8 cellular contexts compared by ENCODE assay signal in genomic region chr17:68457539-68458259, GRCh38. TPM values are rescaled to one million over a fixed set of nuclear protein-coding genes. Genes with fewer than 3 reads are reported as not detected.
DNase-seq lines count a peak whose midpoint lies in the region; ATAC-seq and TF ChIP-seq lines count a peak whose summit lies in the region.

No MANE protein-coding gene starts in this region.

- H3K36me3 Mint-ChIP-seq in activated CD4-positive, alpha-beta T cell treated with anti-CD3 and anti-CD28 coated beads for 36 hours (ENCODE audit: low read depth), result no peaks in the 10 kb centered on the region

- ATAC-seq in GM19043 (IDR thresholded peaks at IDR 0.05; ENCODE audit: low read depth, unreplicated experiment) (peak; percentile 58), HG03354 (IDR thresholded peaks at IDR 0.05; ENCODE audit: poor library complexity, severe bottlenecking, unreplicated experiment) (peak; percentile 75)
- peak; percentile 87 for ATAC-seq in activated CD4-positive, alpha-beta T cell treated with anti-CD3 and anti-CD28 coated beads for 36 hours

- H3K9me3 Mint-ChIP-seq in activated CD4-positive, alpha-beta T cell treated with anti-CD3 and anti-CD28 coated beads for 36 hours (ENCODE audit: low read depth), result no peaks in the 10 kb centered on the region

- CTCF ChIA-PET in activated CD4-positive, alpha-beta T cell treated with anti-CD3 and anti-CD28 coated beads for 36 hours (lab: Charles Lee), result interaction anchor here (0.6 to 3.0 kb wide), 14 partner anchors 9 to 208 kb away, joined by 3 to 23 read pairs (median 4); no protein-coding TSS in a partner anchor

- H3K4me3 ChIP-seq in AG10803 (ENCODE audit: low read length), result peak overlapping the region; percentile 70

- H3K27ac ChIP-seq in cingulate gyrus (ENCODE audit: low read depth, low read length), result peak overlapping the region; percentile 78

- H3K4me1 Mint-ChIP-seq in activated CD4-positive, alpha-beta T cell treated with anti-CD3 and anti-CD28 coated beads for 36 hours, result peaks cover 61% of the 10 kb centered on the region

- intact Hi-C loops in activated CD4-positive, alpha-beta T cell treated with anti-CD3 and anti-CD28 coated beads for 36 hours (cut with DNase I, micrococcal nuclease), result loop anchor here in 1 of 2 experiments (1.0 to 5.0 kb wide), 8 partner anchors 20 to 630 kb away; partner anchors contain the start of genes ARSG, BPTF, KPNA2 and PRKAR1A

- DNase-seq in AG10803 (ENCODE audit: low read depth), result peak; percentile 98
- peak; percentile 85 for DNase-seq in NCI-H446 treated with DMSO at 0.1 percent for 48 hours (lab: John Stamatoyannopoulos, UW)
- peak; percentile 99 for DNase-seq in activated CD4-positive, alpha-beta T cell treated with anti-CD3 and anti-CD28 coated beads for 36 hours
- DNase-seq in kidney tubule cell (ENCODE audit: low spot score), result peak; percentile 99
- DNase-seq in stimulated activated CD4-positive, alpha-beta T cell treated with anti-CD3 and anti-CD28 coated beads, Interleukin-1b, Interleukin-23, amount 100 ng/mL, for 1 hour (ENCODE audit: low read depth in 2 of 2), result peak; percentile 93 to 97

- POLR2A ChIA-PET in activated CD4-positive, alpha-beta T cell treated with anti-CD3 and anti-CD28 coated beads for 36 hours (lab: Charles Lee), result interaction anchor here (0.8 to 1.5 kb wide), 4 partner anchors 166 to 277 kb away, joined by 3 to 5 read pairs (median 4); partner anchors contain the start of gene ARSG

- H3K4me3 Mint-ChIP-seq in activated CD4-positive, alpha-beta T cell treated with anti-CD3 and anti-CD28 coated beads for 36 hours, result peak overlapping the region; percentile 64

- peak overlapping the region; percentile 64 for H3K27ac Mint-ChIP-seq in activated CD4-positive, alpha-beta T cell treated with anti-CD3 and anti-CD28 coated beads for 36 hours

- no peaks in the 10 kb centered on the region for H3K27me3 Mint-ChIP-seq in activated CD4-positive, alpha-beta T cell treated with anti-CD3 and anti-CD28 coated beads for 36 hours

- no peak for TF ChIP-seq CTCF in AG10803 (conservative IDR thresholded peaks at IDR 0.05; ENCODE audit: low read length)

RNA-seq across cellular contexts. Expression of gene WIPI1, which starts 0.4 kb away (rescaled TPM):
- total RNA-seq in activated CD4-positive, alpha-beta T cell treated with anti-CD3 and anti-CD28 coated beads for 36 hours, result 10 to 100 TPM; 14.0 to 17.6 TPM

RNA-seq across cellular contexts. Expression of gene PRKAR1A, which starts 54.5 kb away (rescaled TPM):
- 100 to 1,000 TPM; 165 to 167 TPM for total RNA-seq in activated CD4-positive, alpha-beta T cell treated with anti-CD3 and anti-CD28 coated beads for 36 hours

Comparison
In these comparisons a context has a peak if more than half of its experiments do, and no peak if none do; other contexts are left out.
1. Peak in every context shown above with its lines: DNase-seq, ATAC-seq, H3K4me3 ChIP-seq and H3K27ac ChIP-seq.